33 cellular contexts compared by ENCODE assay signal in the genomic region with DNA sequence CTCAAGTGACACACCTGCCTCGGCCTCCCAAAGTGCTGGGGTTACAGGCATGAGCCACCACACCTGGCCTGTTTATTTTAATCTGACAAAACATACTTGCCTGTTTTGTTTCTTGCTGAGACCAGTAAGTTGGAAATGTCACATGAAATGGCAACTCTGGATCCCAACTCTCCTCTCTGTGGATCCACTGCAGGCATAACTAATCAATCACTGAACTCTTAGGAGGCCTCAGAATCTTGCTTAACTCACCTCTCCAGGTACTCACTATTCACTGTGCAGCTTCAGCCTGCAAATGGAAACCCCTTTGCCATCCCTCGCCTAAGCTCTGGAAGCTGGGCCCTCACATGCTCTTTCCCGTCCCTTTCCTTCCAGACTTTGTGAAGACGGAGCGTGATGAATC.
"Had no signal": no experiment of that assay in that cellular context is flagged by ENCODE, and none has a peak within 500 bp of the region (broad histone marks: within the 10 kb centered on the region; RNA-seq: fewer than 3 reads in every experiment).

No MANE protein-coding gene starts in this region.

- H3K4me3 Mint-ChIP-seq: activated CD4-positive, alpha-beta memory T cell treated with anti-CD3 and anti-CD28 coated beads for 36 hours; activated CD8-positive, alpha-beta memory T cell treated with anti-CD3 and anti-CD28 coated beads, Interleukin-2, amount 10 ng/mL, durations not matched to agents 7 days and 5 days; activated CD8-positive, alpha-beta T cell treated with anti-CD3 and anti-CD28 coated beads, Interleukin-2, amount 10 ng/mL, durations not matched to agents 7 days and 5 days; activated naive CD4-positive, alpha-beta T cell treated with anti-CD3 and anti-CD28 coated beads for 36 hours; activated naive CD8-positive, alpha-beta T cell treated with anti-CD3 and anti-CD28 coated beads, Interleukin-2, amount 10 ng/mL, durations not matched to agents 7 days and 5 days; activated T-cell treated with anti-CD3 and anti-CD28 coated beads, Interleukin-2, amount 50 U/mL, for 4 hours; activated T-helper 17 cell treated with anti-CD3 and anti-CD28 coated beads, Interleukin-2, amount 50 U/mL, for 72 hours; brain; dendritic cell treated with granulocyte-macrophage colony-stimulating factor and Interleukin-4, amounts not matched to agents 40 ng/mL and 50 ng/mL, for 4 days; endodermal cell; T-helper 17 cell; T-helper 2 cell treated with Interferon-gamma antibody and Interleukin-4, amounts not matched to agents 5 μg/mL and 100 μg/mL, for 36 hours had no signal

- H3K27ac ChIP-seq: ascending aorta, breast epithelium, cardiac muscle cell, coronary artery, dorsolateral prefrontal cortex had no signal

- H3K27me3 ChIP-seq: ascending aorta, breast epithelium, cardiac muscle cell, dorsolateral prefrontal cortex had no signal

- H3K4me3 ChIP-seq: ascending aorta, breast epithelium, cardiac muscle cell, coronary artery, dorsolateral prefrontal cortex had no signal

- H3K36me3 ChIP-seq: ascending aorta, breast epithelium, cardiac muscle cell had no signal

- ATAC-seq: activated CD8-positive, alpha-beta memory T cell treated with anti-CD3 and anti-CD28 coated beads, Interleukin-2, amount 10 ng/mL, durations not matched to agents 7 days and 5 days; activated CD8-positive, alpha-beta T cell treated with anti-CD3 and anti-CD28 coated beads, Interleukin-2, amount 10 ng/mL, durations not matched to agents 7 days and 5 days; activated naive CD4-positive, alpha-beta T cell treated with anti-CD3 and anti-CD28 coated beads, Interleukin-2, amount 50 U/mL, for 72 hours; activated T-cell treated with anti-CD3 and anti-CD28 coated beads, Interleukin-2, amount 50 U/mL, for 4 hours; activated T-helper 17 cell treated with anti-CD3 and anti-CD28 coated beads, Interleukin-2, amount 50 U/mL, for 72 hours; esophagus mucosa; SK-N-SH treated with all-trans-retinoic acid at 6 μM for 48 hours; T-helper 17 cell had no signal

- H3K27me3 Mint-ChIP-seq: activated CD4-positive, alpha-beta memory T cell treated with anti-CD3 and anti-CD28 coated beads for 36 hours; activated CD8-positive, alpha-beta memory T cell treated with anti-CD3 and anti-CD28 coated beads, Interleukin-2, amount 10 ng/mL, durations not matched to agents 7 days and 5 days; activated naive CD8-positive, alpha-beta T cell treated with anti-CD3 and anti-CD28 coated beads, Interleukin-2, amount 10 ng/mL, durations not matched to agents 7 days and 5 days; activated T-helper 17 cell treated with anti-CD3 and anti-CD28 coated beads, Interleukin-2, amount 50 U/mL, for 72 hours; brain; dendritic cell treated with granulocyte-macrophage colony-stimulating factor and Interleukin-4, amounts not matched to agents 40 ng/mL and 50 ng/mL, for 4 days; T-helper 17 cell had no signal

- H3K27ac Mint-ChIP-seq: activated CD4-positive, alpha-beta memory T cell treated with anti-CD3 and anti-CD28 coated beads for 36 hours; activated CD8-positive, alpha-beta memory T cell treated with anti-CD3 and anti-CD28 coated beads, Interleukin-2, amount 10 ng/mL, durations not matched to agents 7 days and 5 days; activated naive CD4-positive, alpha-beta T cell treated with anti-CD3 and anti-CD28 coated beads for 36 hours; activated naive CD8-positive, alpha-beta T cell treated with anti-CD3 and anti-CD28 coated beads, Interleukin-2, amount 10 ng/mL, durations not matched to agents 7 days and 5 days; activated T-helper 17 cell treated with anti-CD3 and anti-CD28 coated beads, Interleukin-2, amount 50 U/mL, for 72 hours; brain; dendritic cell treated with granulocyte-macrophage colony-stimulating factor and Interleukin-4, amounts not matched to agents 40 ng/mL and 50 ng/mL, for 4 days; endodermal cell; T-helper 2 cell treated with Interferon-gamma antibody and Interleukin-4, amounts not matched to agents 5 μg/mL and 100 μg/mL, for 36 hours had no signal

- H3K9me3 ChIP-seq: ascending aorta, breast epithelium had no signal

- DNase-seq: activated CD4-positive, alpha-beta memory T cell treated with anti-CD3 and anti-CD28 coated beads for 36 hours; activated CD4-positive, alpha-beta T cell treated with anti-CD3 and anti-CD28 coated beads for 48 hours; activated CD4-positive, CD25-positive, alpha-beta regulatory T cell; activated CD4-positive, CD25-positive, alpha-beta regulatory T cell treated with anti-CD3 and anti-CD28 coated beads, Interleukin-2, amount 50 U/mL, for 72 hours; activated CD8-positive, alpha-beta memory T cell treated with anti-CD3 and anti-CD28 coated beads, Interleukin-2, amount 10 ng/mL, durations not matched to agents 7 days and 5 days; activated CD8-positive, alpha-beta memory T cell treated with anti-CD3 and anti-CD28 coated beads, Interleukin-2, amount 50 U/mL, for 4 hours; activated CD8-positive, alpha-beta T cell treated with anti-CD3 and anti-CD28 coated beads, Interleukin-2, amount 10 ng/mL, durations not matched to agents 7 days and 5 days; activated effector memory CD4-positive, alpha-beta T cell treated with Interleukin-2 at 50 U/mL for 16 hours; activated gamma-delta T cell treated with Interleukin-2 at 50 U/mL for 16 hours; activated naive CD4-positive, alpha-beta T cell treated with anti-CD3 and anti-CD28 coated beads for 36 hours; activated naive CD8-positive, alpha-beta T cell treated with anti-CD3 and anti-CD28 coated beads, Interleukin-2, amount 10 ng/mL, durations not matched to agents 7 days and 5 days; activated T-cell treated with anti-CD3 and anti-CD28 coated beads, Interleukin-2, amount 50 U/mL, for 4 hours; central memory CD4-positive, alpha-beta T cell; dorsolateral prefrontal cortex; effector memory CD4-positive, alpha-beta T cell; endodermal cell; foreskin fibroblast; head of caudate nucleus; T-helper 1 cell; T-helper 17 cell; T1000 had no signal

- FAIRE-seq: frontal cortex had no signal

- H3K36me3 Mint-ChIP-seq: brain had no signal

- H3K9me3 Mint-ChIP-seq: activated CD4-positive, alpha-beta memory T cell treated with anti-CD3 and anti-CD28 coated beads for 36 hours; activated naive CD4-positive, alpha-beta T cell treated with anti-CD3 and anti-CD28 coated beads for 36 hours; activated naive CD4-positive, alpha-beta T cell treated with anti-CD3 and anti-CD28 coated beads, Interleukin-2, amount 50 U/mL, for 72 hours; activated naive CD8-positive, alpha-beta T cell treated with anti-CD3 and anti-CD28 coated beads, Interleukin-2, amount 10 ng/mL, durations not matched to agents 7 days and 5 days; activated T-cell treated with anti-CD3 and anti-CD28 coated beads, Interleukin-2, amount 50 U/mL, for 4 hours; activated T-helper 17 cell treated with anti-CD3 and anti-CD28 coated beads, Interleukin-2, amount 50 U/mL, for 72 hours; brain; endodermal cell; T-helper 2 cell treated with Interferon-gamma antibody and Interleukin-4, amounts not matched to agents 5 μg/mL and 100 μg/mL, for 36 hours had no signal

- H3K4me1 ChIP-seq: ascending aorta, breast epithelium had no signal

- H3K4me1 Mint-ChIP-seq: activated T-helper 17 cell treated with anti-CD3 and anti-CD28 coated beads, Interleukin-2, amount 50 U/mL, for 72 hours; brain; endodermal cell had no signal
